30 cellular contexts compared by ENCODE assay signal in genomic region chrX:112270991-112271390, GRCh38.
"Had no signal": no experiment of that assay in that cellular context is flagged by ENCODE, and none has a peak within 500 bp of the region (broad histone marks: within the 10 kb centered on the region; RNA-seq: fewer than 3 reads in every experiment).

No MANE protein-coding gene starts in this region.

- H3K9me3 Mint-ChIP-seq: memory B cell; mesothelial cell of epicardium; natural killer cell treated with Interleukin-12 subunit alpha and Interleukin-12 subunit beta and Interleukin-15 and Interleukin-18, amount 100 ng/mL, for 72 hours; neural crest cell; stimulated activated naive CD8-positive, alpha-beta T cell treated with anti-CD3 and anti-CD28 coated beads, Interleukin-15, Interleukin-2, amounts not matched to agents 100 ng/mL and 50 ng/mL, for 24 hours had no signal

- DNase-seq: cortex of kidney; effector memory CD8-positive, alpha-beta T cell; foreskin fibroblast; heart left ventricle; kidney; mucosa of descending colon; naive B cell; nucleus accumbens; stimulated activated CD4-positive, alpha-beta T cell treated with anti-CD3 and anti-CD28 coated beads, Interleukin-12 subunit alpha, Interleukin-12 subunit beta, amount 100 ng/mL, for 4 hours; stimulated activated CD4-positive, alpha-beta T cell treated with anti-CD3 and anti-CD28 coated beads, Interleukin-1b, Interleukin-23, amount 100 ng/mL, for 48 hours; stimulated activated CD4-positive, alpha-beta T cell treated with anti-CD3 and anti-CD28 coated beads, Interleukin-4, amount 100 ng/mL, for 1 hour; stimulated activated CD8-positive, alpha-beta memory T cell treated with anti-CD3 and anti-CD28 coated beads, Interleukin-4, amount 100 ng/mL, for 48 hours had no signal

- H3K9me3 ChIP-seq: gastroesophageal sphincter, heart left ventricle, mucosa of descending colon, prostate gland, right atrium auricular region, thoracic aorta, tibial nerve, vagina had no signal

- H3K27me3 ChIP-seq: gastroesophageal sphincter, hepatocyte, right atrium auricular region, vagina had no signal

- ATAC-seq: effector memory CD8-positive, alpha-beta T cell; esophagus mucosa; gastroesophageal sphincter; heart left ventricle; left lobe of liver; mucosa of descending colon; natural killer cell treated with Interleukin-12 subunit alpha and Interleukin-12 subunit beta and Interleukin-15 and Interleukin-18, amount 100 ng/mL, for 72 hours; sciatic nerve had no signal

- H3K27me3 Mint-ChIP-seq: effector memory CD8-positive, alpha-beta T cell; memory B cell; naive B cell; stimulated activated naive CD8-positive, alpha-beta T cell treated with anti-CD3 and anti-CD28 coated beads, Interleukin-15, Interleukin-2, amounts not matched to agents 100 ng/mL and 50 ng/mL, for 24 hours had no signal

- H3K27ac Mint-ChIP-seq: effector memory CD8-positive, alpha-beta T cell; memory B cell; mesothelial cell of epicardium; naive B cell; natural killer cell treated with Interleukin-12 subunit alpha and Interleukin-12 subunit beta and Interleukin-15 and Interleukin-18, amount 100 ng/mL, for 72 hours; stimulated activated naive CD8-positive, alpha-beta T cell treated with anti-CD3 and anti-CD28 coated beads, Interleukin-15, Interleukin-2, amounts not matched to agents 100 ng/mL and 50 ng/mL, for 24 hours had no signal

- H3K4me2 ChIP-seq: hepatocyte, smooth muscle cell had no signal

- H3K4me3 Mint-ChIP-seq: effector memory CD8-positive, alpha-beta T cell; memory B cell; mesothelial cell of epicardium; naive B cell; natural killer cell treated with Interleukin-12 subunit alpha and Interleukin-12 subunit beta and Interleukin-15 and Interleukin-18, amount 100 ng/mL, for 72 hours; neural crest cell; stimulated activated naive CD8-positive, alpha-beta T cell treated with anti-CD3 and anti-CD28 coated beads, Interleukin-15, Interleukin-2, amounts not matched to agents 100 ng/mL and 50 ng/mL, for 24 hours had no signal

- H3K4me1 Mint-ChIP-seq: memory B cell, naive B cell had no signal

- H3K4me1 ChIP-seq: gastroesophageal sphincter, heart left ventricle, prostate gland, right atrium auricular region, tibial nerve, vagina had no signal

- H3K36me3 Mint-ChIP-seq: memory B cell; mesothelial cell of epicardium; naive B cell; natural killer cell treated with Interleukin-12 subunit alpha and Interleukin-12 subunit beta and Interleukin-15 and Interleukin-18, amount 100 ng/mL, for 72 hours had no signal

- H2AFZ ChIP-seq: hepatocyte had no signal

- H3K79me2 ChIP-seq: hepatocyte had no signal

- H3K27ac ChIP-seq: epithelial cell of prostate, gastroesophageal sphincter, heart left ventricle, hepatocyte, prostate gland, right atrium auricular region, thoracic aorta, tibial nerve, vagina had no signal

- H3K4me3 ChIP-seq: gastroesophageal sphincter, heart left ventricle, hepatocyte, lung, mucosa of descending colon, prostate gland, right atrium auricular region, smooth muscle cell, thoracic aorta, tibial nerve, vagina had no signal

- H3K36me3 ChIP-seq: gastroesophageal sphincter, heart left ventricle, prostate gland, right atrium auricular region, thoracic aorta, tibial nerve, vagina had no signal
